In the genomic region with DNA sequence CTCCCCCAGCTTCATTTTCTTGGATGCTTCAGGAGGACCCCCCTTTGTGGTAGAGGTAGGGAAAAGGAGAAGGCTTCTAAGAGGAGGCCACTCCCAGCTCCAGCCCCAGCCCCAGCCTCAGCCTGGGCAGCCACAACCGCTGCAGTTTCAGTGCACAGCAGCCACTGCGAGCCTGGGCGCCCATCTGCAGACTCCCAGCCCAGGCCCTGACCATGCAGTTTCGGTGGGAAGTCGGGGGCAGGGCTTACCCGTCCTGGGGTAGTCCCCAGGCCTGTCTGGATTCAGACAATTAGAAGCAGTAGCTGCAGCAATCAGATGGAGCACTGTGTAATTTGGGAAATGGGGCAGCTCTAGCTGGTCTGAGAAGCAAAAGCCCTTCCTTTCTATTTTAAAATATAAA, we compare ENCODE assay signal across 11 cellular contexts. TPM values are rescaled to one million over a fixed set of nuclear protein-coding genes. Genes with fewer than 3 reads are reported as not detected.
DNase-seq lines count a peak whose midpoint lies in the region; ATAC-seq lines count a peak whose summit lies in the region.
"Had no signal": no experiment of that assay in that cellular context is flagged by ENCODE, and none has a peak within 500 bp of the region (broad histone marks: within the 10 kb centered on the region; RNA-seq: fewer than 3 reads in every experiment).

No MANE protein-coding gene starts in this region.

- H3K36me3 ChIP-seq in effector memory CD4-positive, alpha-beta T cell (ENCODE audit: control insufficient read depth, insufficient read depth, low read length) = no peaks in the 10 kb centered on the region
- H3K36me3 ChIP-seq: lower lobe of right lung had no signal

- H3K9me3 ChIP-seq in effector memory CD4-positive, alpha-beta T cell (ENCODE audit: control insufficient read depth, low read length) = no peaks in the 10 kb centered on the region
- H3K9me3 ChIP-seq: lower lobe of right lung had no signal

- peak; percentile 75 for DNase-seq in islet precursor cell
- DNase-seq in occipital lobe (lab: John Stamatoyannopoulos, UW) = no peak
- no peak for DNase-seq in effector memory CD4-positive, alpha-beta T cell
- DNase-seq in D341Med (ENCODE audit: low spot score) = no peak
- DNase-seq: Kasumi-1, lower lobe of right lung, OCI-M1 had no signal

- H3K27me3 ChIP-seq in effector memory CD4-positive, alpha-beta T cell (replicated peaks; ENCODE audit: control insufficient read depth, insufficient read depth, low read length, poor library complexity, severe bottlenecking) = no peaks in the 10 kb centered on the region

- no peak overlapping the region for H3K4me3 ChIP-seq in effector memory CD4-positive, alpha-beta T cell (ENCODE audit: insufficient read depth, low read depth, low read length, poor library complexity, severe bottlenecking)
- H3K4me3 ChIP-seq: lower lobe of right lung had no signal

- no peak overlapping the region for H3K27ac ChIP-seq in effector memory CD4-positive, alpha-beta T cell (ENCODE audit: insufficient read depth, low read length, poor library complexity, severe bottlenecking)
- H3K27ac ChIP-seq: lower lobe of right lung had no signal

- ATAC-seq in GM18508 (IDR thresholded peaks at IDR 0.05; ENCODE audit: insufficient read depth, unreplicated experiment) = peak; percentile 44
- peak; percentile 80 for ATAC-seq in GM21390 (IDR thresholded peaks at IDR 0.05; ENCODE audit: unreplicated experiment)
- ATAC-seq in HG03139 (IDR thresholded peaks at IDR 0.05; ENCODE audit: unreplicated experiment) = peak; percentile 60
- ATAC-seq in HG03354 (IDR thresholded peaks at IDR 0.05; ENCODE audit: poor library complexity, severe bottlenecking, unreplicated experiment) = no peak
- ATAC-seq: lower lobe of right lung had no signal

- H3K4me1 ChIP-seq in effector memory CD4-positive, alpha-beta T cell (ENCODE audit: control insufficient read depth, insufficient read depth, low read length, poor library complexity, severe bottlenecking) = no peaks in the 10 kb centered on the region
- H3K4me1 ChIP-seq: lower lobe of right lung had no signal

RNA-seq across cellular contexts. Expression of a gene that starts 28.6 kb away (rescaled TPM):
- total RNA-seq in occipital lobe = 112 TPM

RNA-seq across cellular contexts. Expression of a gene that starts 31.7 kb away (rescaled TPM):
- total RNA-seq in occipital lobe = not detected
